ENCODE assay signal across 18 cellular contexts in the genomic region with DNA sequence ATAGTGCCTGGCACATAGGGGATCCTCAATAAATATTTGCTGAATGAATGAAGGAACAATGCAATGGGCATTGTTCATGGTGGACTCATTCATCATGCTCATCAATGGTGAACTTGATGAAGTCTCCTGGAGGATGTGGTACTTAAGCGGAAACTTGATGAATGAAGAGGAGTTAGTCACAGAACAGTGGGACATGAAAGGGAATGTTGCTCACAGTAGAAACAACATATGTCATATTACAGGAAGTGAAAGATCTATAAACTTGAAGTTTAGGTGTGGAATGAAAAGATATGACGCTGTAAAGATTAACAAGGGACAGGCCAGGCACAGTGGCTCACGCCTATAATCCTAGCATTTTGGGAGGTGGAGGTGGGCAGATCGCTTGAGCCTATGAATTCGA.
A peak's percentile ranks its signal among the peaks of the same experiment; 100 is the strongest.
DNase-seq lines count a peak whose midpoint lies in the region; ATAC-seq and TF ChIP-seq lines count a peak whose summit lies in the region.
"Had no signal": no experiment of that assay in that cellular context is flagged by ENCODE, and none has a peak within 500 bp of the region (broad histone marks: within the 10 kb centered on the region; RNA-seq: fewer than 3 reads in every experiment).

No MANE protein-coding gene starts in this region.

- no peak for TF ChIP-seq EP300 in transverse colon (IDR thresholded peaks at IDR 0.05; ENCODE audit: low read depth)

- peak overlapping the region in 1 of 4 donors; percentile 19 for H3K27ac ChIP-seq in transverse colon

- TF ChIP-seq CTCF in Loucy (conservative IDR thresholded peaks at IDR 0.05; ENCODE audit: low read length) (no peak), epithelial cell of esophagus (IDR thresholded peaks at IDR 0.05; ENCODE audit: insufficient read depth, low read depth, low read length, missing control alignments) (no peak), transverse colon (IDR thresholded peaks at IDR 0.05) (no peak)

- H3K4me1 ChIP-seq in Loucy (ENCODE audit: insufficient read depth, low read length, poor library complexity, severe bottlenecking): peaks cover 28% of the 10 kb centered on the region
- peaks cover 0 to 35% (median 7%) of the 10 kb centered on the region in 4 donors for H3K4me1 ChIP-seq in transverse colon

- no peak overlapping the region for H3K9ac ChIP-seq in Loucy (ENCODE audit: low read depth, low read length, poor library complexity, severe bottlenecking)

- peak overlapping the region; percentile 13 for H3K27ac Mint-ChIP-seq in activated naive CD8-positive, alpha-beta T cell treated with anti-CD3 and anti-CD28 coated beads, Interleukin-2, amount 50 U/mL, for 24 hours
- no peak overlapping the region for H3K27ac Mint-ChIP-seq in activated naive CD8-positive, alpha-beta T cell treated with anti-CD3 and anti-CD28 coated beads for 36 hours
- H3K27ac Mint-ChIP-seq: CD4-positive, CD25-positive, alpha-beta regulatory T cell had no signal

- H3K9me3 ChIP-seq in Loucy (ENCODE audit: insufficient read depth, low read depth, low read length) (no peaks in the 10 kb centered on the region), transverse colon (no peaks in the 10 kb centered on the region)

- H2AFZ ChIP-seq in Loucy (ENCODE audit: low read length): no peak overlapping the region

- WGBS in transverse colon (ENCODE audit: low coverage in 1 of 2), 2 donors: 57 to 60% methylated on average over 5 of the region's 5 CpGs

- H3K9me3 Mint-ChIP-seq in activated naive CD8-positive, alpha-beta T cell treated with anti-CD3 and anti-CD28 coated beads, Interleukin-2, amount 50 U/mL, for 24 hours: no peaks in the 10 kb centered on the region
- H3K9me3 Mint-ChIP-seq in activated naive CD8-positive, alpha-beta T cell treated with anti-CD3 and anti-CD28 coated beads for 36 hours: peaks cover 3% of the 10 kb centered on the region
- H3K9me3 Mint-ChIP-seq: CD4-positive, CD25-positive, alpha-beta regulatory T cell had no signal

- intact Hi-C loops in transverse colon (cut with DNase I; ENCODE audit: low total_unique reads): no loop called here

- no peaks in the 10 kb centered on the region for H4K20me1 ChIP-seq in Loucy (ENCODE audit: insufficient read depth, low read length, poor library complexity, severe bottlenecking)

- peak overlapping the region; percentile 4 for H3K4me2 ChIP-seq in Loucy (ENCODE audit: low read depth, low read length, poor library complexity, severe bottlenecking)

- no peak for TF ChIP-seq POLR2A in transverse colon (IDR thresholded peaks at IDR 0.05)

- H3K36me3 ChIP-seq in Loucy (ENCODE audit: insufficient read depth, low read length) (no peaks in the 10 kb centered on the region), transverse colon (no peaks in the 10 kb centered on the region)

- no peaks in the 10 kb centered on the region for H3K27me3 Mint-ChIP-seq in activated naive CD8-positive, alpha-beta T cell treated with anti-CD3 and anti-CD28 coated beads, Interleukin-2, amount 50 U/mL, for 24 hours
- H3K27me3 Mint-ChIP-seq in activated naive CD8-positive, alpha-beta T cell treated with anti-CD3 and anti-CD28 coated beads for 36 hours: no peaks in the 10 kb centered on the region
- H3K27me3 Mint-ChIP-seq: CD4-positive, CD25-positive, alpha-beta regulatory T cell had no signal

- H3F3A ChIP-seq in Loucy (ENCODE audit: low read depth): no peaks in the 10 kb centered on the region

- ATAC-seq in activated naive CD8-positive, alpha-beta T cell treated with anti-CD3 and anti-CD28 coated beads, Interleukin-2, amount 50 U/mL, for 24 hours: peak; percentile 61
- ATAC-seq: GM12878 had no signal

- no peak for DNase-seq in activated naive CD8-positive, alpha-beta T cell treated with anti-CD3 and anti-CD28 coated beads, Interleukin-2, amount 50 U/mL, for 24 hours
- DNase-seq in activated naive CD8-positive, alpha-beta T cell treated with anti-CD3 and anti-CD28 coated beads for 36 hours: no peak
- DNase-seq in epithelial cell of esophagus (ENCODE audit: low read depth) (peak; percentile 27), transverse colon (peak; percentile 19), NOMO-1 (lab: John Stamatoyannopoulos, UW; ENCODE audit: unreplicated experiment in 2 of 2) (no peak), NCI-H345 treated with DMSO at 0.1 percent for 48 hours (lab: John Stamatoyannopoulos, UW; ENCODE audit: unreplicated experiment) (no peak), GM19238 (ENCODE audit: insufficient read length, low spot score) (no peak)
- DNase-seq: AML-193; Calu3; CD4-positive, CD25-positive, alpha-beta regulatory T cell; GOT3; Karpas-422; NCI-H1436; NCI-H2029 treated with DMSO at 0.1 percent for 48 hours; NCI-H524; SHP77 treated with DMSO at 0.1 percent for 48 hours had no signal

- H3K36me3 Mint-ChIP-seq in activated naive CD8-positive, alpha-beta T cell treated with anti-CD3 and anti-CD28 coated beads, Interleukin-2, amount 50 U/mL, for 24 hours (ENCODE audit: low read depth): no peaks in the 10 kb centered on the region
- peaks cover 12% of the 10 kb centered on the region for H3K36me3 Mint-ChIP-seq in activated naive CD8-positive, alpha-beta T cell treated with anti-CD3 and anti-CD28 coated beads for 36 hours

- H3K4me1 Mint-ChIP-seq in activated naive CD8-positive, alpha-beta T cell treated with anti-CD3 and anti-CD28 coated beads, Interleukin-2, amount 50 U/mL, for 24 hours: peaks cover 41% of the 10 kb centered on the region
- H3K4me1 Mint-ChIP-seq in activated naive CD8-positive, alpha-beta T cell treated with anti-CD3 and anti-CD28 coated beads for 36 hours: peaks cover 28% of the 10 kb centered on the region

- in situ Hi-C loops in transverse colon (cut with MboI; ENCODE audit: low pct_ligation_motif_present in 1 of 4, low pct_unique_long_range_greater_than_20kb in 1 of 4, low sequenced_read_pairs in 3 of 4): no loop called here

- no peaks in the 10 kb centered on the region for H3K9me2 ChIP-seq in Loucy (replicated peaks; ENCODE audit: low read depth, low read length)

- no peaks in the 10 kb centered on the region for H3K27me3 ChIP-seq in Loucy (ENCODE audit: insufficient read depth, low read length, poor library complexity, severe bottlenecking)
- no peaks in the 10 kb centered on the region for H3K27me3 ChIP-seq in transverse colon

- H3K79me2 ChIP-seq in Loucy (ENCODE audit: insufficient read depth, low read length): no peaks in the 10 kb centered on the region

- no peak overlapping the region for H3K4me3 Mint-ChIP-seq in activated naive CD8-positive, alpha-beta T cell treated with anti-CD3 and anti-CD28 coated beads, Interleukin-2, amount 50 U/mL, for 24 hours
- H3K4me3 Mint-ChIP-seq in activated naive CD8-positive, alpha-beta T cell treated with anti-CD3 and anti-CD28 coated beads for 36 hours: no peak overlapping the region

- no peak overlapping the region for H3K4me3 ChIP-seq in Loucy (ENCODE audit: low read length, poor library complexity, severe bottlenecking)
- H3K4me3 ChIP-seq in epithelial cell of esophagus (ENCODE audit: low read length): no peak overlapping the region
- H3K4me3 ChIP-seq in transverse colon: no peak overlapping the region
- H3K4me3 ChIP-seq: GM12878 had no signal

Comparison
In these comparisons a context has a peak if more than half of its experiments do, and no peak if none do; other contexts are left out.
1. DNase-seq: peak in epithelial cell of esophagus (single experiment) and transverse colon (single experiment); none in activated naive CD8-positive, alpha-beta T cell treated with anti-CD3 and anti-CD28 coated beads, Interleukin-2, amount 50 U/mL, for 24 hours (single experiment), activated naive CD8-positive, alpha-beta T cell treated with anti-CD3 and anti-CD28 coated beads for 36 hours (single experiment), NOMO-1 (0 of 2), NCI-H345 treated with DMSO at 0.1 percent for 48 hours (single experiment) and GM19238 (single experiment).